21 cellular contexts compared by ENCODE assay signal in the genomic region with DNA sequence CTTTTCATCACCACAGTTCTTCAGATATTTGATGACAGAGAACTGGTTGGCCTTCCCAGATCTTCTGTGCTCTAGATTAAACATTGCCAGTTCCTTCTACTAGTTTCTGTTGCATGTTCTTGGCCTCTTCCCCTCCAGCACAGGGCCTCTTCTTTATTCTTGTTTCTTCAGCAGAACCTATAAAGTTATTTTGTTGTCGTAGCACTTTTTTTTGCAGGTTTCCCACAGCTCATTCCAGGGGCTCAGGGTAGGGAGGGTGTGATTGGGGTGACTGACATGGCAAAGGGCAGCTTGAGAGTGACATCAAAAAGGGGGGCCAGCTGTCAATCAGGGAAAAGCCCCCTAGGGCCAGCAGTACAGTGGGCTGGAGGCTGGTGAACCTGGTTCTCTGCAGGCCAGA. TPM values are rescaled to one million over a fixed set of nuclear protein-coding genes. Genes with fewer than 3 reads are reported as not detected.
DNase-seq lines count a peak whose midpoint lies in the region; ATAC-seq and TF ChIP-seq lines count a peak whose summit lies in the region.
"Had no signal": no experiment of that assay in that cellular context is flagged by ENCODE, and none has a peak within 500 bp of the region (broad histone marks: within the 10 kb centered on the region; RNA-seq: fewer than 3 reads in every experiment).

No MANE protein-coding gene starts in this region.

- H3K9me3 ChIP-seq in Karpas-422 (ENCODE audit: low read length) (no peaks in the 10 kb centered on the region), skeletal muscle tissue (ENCODE audit: control insufficient read depth in 3 of 3, low read length in 3 of 3) (no peaks in the 10 kb centered on the region)
- H3K9me3 ChIP-seq: gastroesophageal sphincter had no signal

- H3K9ac ChIP-seq in Karpas-422 (ENCODE audit: low read length) (peak overlapping the region; percentile 34; the same call in 1 of the 2 replicates), skeletal muscle tissue (ENCODE audit: low read depth in 1 of 3, low read length in 3 of 3) (no peak overlapping the region)

- peak overlapping the region in 5 of 7 donors; percentile 5 to 78 (median 38) for H3K27ac Mint-ChIP-seq in CD14-positive monocyte
- H3K27ac Mint-ChIP-seq in central memory CD8-positive, alpha-beta T cell (ENCODE audit: low read depth): peak overlapping the region; percentile 44
- no peak overlapping the region for H3K27ac Mint-ChIP-seq in activated T-cell treated with anti-CD3 and anti-CD28 coated beads, Interleukin-2, amount 50 U/mL, for 24 hours
- H3K27ac Mint-ChIP-seq: naive thymus-derived CD4-positive, alpha-beta T cell; T-helper 1 cell treated with Interleukin-12 subunit alpha and Interleukin-12 subunit beta and Interleukin-4 antibody, amounts not matched to agents 30 μg/mL and 1 μg/mL, for 36 hours had no signal

- peaks cover 95% of the 10 kb centered on the region for H3K79me2 ChIP-seq in Karpas-422 (ENCODE audit: low read length)

- no peaks in the 10 kb centered on the region for H3K27me3 Mint-ChIP-seq in CD14-positive monocyte (ENCODE audit: low read depth in 3 of 3)
- no peaks in the 10 kb centered on the region for H3K27me3 Mint-ChIP-seq in central memory CD8-positive, alpha-beta T cell
- H3K27me3 Mint-ChIP-seq in activated T-cell treated with anti-CD3 and anti-CD28 coated beads, Interleukin-2, amount 50 U/mL, for 24 hours: no peaks in the 10 kb centered on the region
- H3K27me3 Mint-ChIP-seq: activated naive CD8-positive, alpha-beta T cell treated with anti-CD3 and anti-CD28 coated beads, Interleukin-2, amount 10 ng/mL, durations not matched to agents 7 days and 5 days; naive thymus-derived CD4-positive, alpha-beta T cell had no signal

- no peak for TF ChIP-seq CTCF in CD14-positive monocyte (IDR thresholded peaks at IDR 0.05)

- peaks cover 7 to 13% of the 10 kb centered on the region in 2 donors for H3K36me3 Mint-ChIP-seq in CD14-positive monocyte
- peaks cover 2% of the 10 kb centered on the region for H3K36me3 Mint-ChIP-seq in central memory CD8-positive, alpha-beta T cell (ENCODE audit: insufficient read depth)
- H3K36me3 Mint-ChIP-seq in activated T-cell treated with anti-CD3 and anti-CD28 coated beads, Interleukin-2, amount 50 U/mL, for 24 hours (ENCODE audit: low read depth): peaks cover 4% of the 10 kb centered on the region

- H3K27me3 ChIP-seq in Karpas-422 (ENCODE audit: low read length): no peaks in the 10 kb centered on the region
- no peaks in the 10 kb centered on the region for H3K27me3 ChIP-seq in skeletal muscle tissue (ENCODE audit: control insufficient read depth in 3 of 3, insufficient read depth in 3 of 3, low read length in 3 of 3)
- H3K27me3 ChIP-seq: gastroesophageal sphincter had no signal

- peaks cover 49% of the 10 kb centered on the region for H3K4me1 ChIP-seq in Karpas-422 (ENCODE audit: low read length)
- peaks cover 13 to 30% (median 30%) of the 10 kb centered on the region in 3 donors for H3K4me1 ChIP-seq in skeletal muscle tissue (ENCODE audit: control insufficient read depth in 3 of 3, insufficient read depth in 3 of 3, low read length in 3 of 3)

- no peaks in the 10 kb centered on the region for H3K9me2 ChIP-seq in Karpas-422 (replicated peaks; ENCODE audit: insufficient read depth, low read length)

- no peaks in the 10 kb centered on the region for H4K20me1 ChIP-seq in Karpas-422 (ENCODE audit: insufficient read depth, low read depth, low read length)

- H3K4me3 Mint-ChIP-seq in CD14-positive monocyte: peak overlapping the region in 1 of 2 donors; percentile 23
- no peak overlapping the region for H3K4me3 Mint-ChIP-seq in central memory CD8-positive, alpha-beta T cell
- H3K4me3 Mint-ChIP-seq in activated T-cell treated with anti-CD3 and anti-CD28 coated beads, Interleukin-2, amount 50 U/mL, for 24 hours: no peak overlapping the region
- H3K4me3 Mint-ChIP-seq: activated naive CD8-positive, alpha-beta T cell treated with anti-CD3 and anti-CD28 coated beads, Interleukin-2, amount 10 ng/mL, durations not matched to agents 7 days and 5 days; naive thymus-derived CD4-positive, alpha-beta T cell; T-helper 1 cell treated with Interleukin-12 subunit alpha and Interleukin-12 subunit beta and Interleukin-4 antibody, amounts not matched to agents 30 μg/mL and 1 μg/mL, for 36 hours had no signal

- H3K27ac ChIP-seq in Karpas-422 (ENCODE audit: low read length): peak overlapping the region; percentile 66
- H3K27ac ChIP-seq in skeletal muscle tissue (ENCODE audit: low read depth, low read length): peak overlapping the region; percentile 53
- H3K27ac ChIP-seq: WERI-Rb-1 had no signal

- no peak for DNase-seq in CD14-positive monocyte (ENCODE audit: low spot score)
- peak; percentile 40 for DNase-seq in Karpas-422
- no peak for DNase-seq in central memory CD8-positive, alpha-beta T cell (ENCODE audit: low spot score in 2 of 2)
- DNase-seq in T-helper 1 cell: no peak
- DNase-seq in activated T-cell treated with anti-CD3 and anti-CD28 coated beads, Interleukin-2, amount 50 U/mL, for 24 hours: no peak
- no peak for DNase-seq in NAMALWA (ENCODE audit: low spot score)
- DNase-seq: activated CD4-positive, alpha-beta T cell treated with anti-CD3 and anti-CD28 coated beads, Interleukin-2, amount 50 U/mL, for 48 hours; activated effector memory CD4-positive, alpha-beta T cell treated with Interleukin-2 at 50 U/mL for 16 hours; activated naive CD8-positive, alpha-beta T cell treated with anti-CD3 and anti-CD28 coated beads, Interleukin-2, amount 10 ng/mL, durations not matched to agents 7 days and 5 days; DMS79; effector memory CD4-positive, alpha-beta T cell; KBM-7; naive thymus-derived CD4-positive, alpha-beta T cell; NCI-H2029; NCI-H345; WERI-Rb-1 had no signal

- H3K9me3 Mint-ChIP-seq in CD14-positive monocyte: peaks cover 0 to 1% (median 0%) of the 10 kb centered on the region in 7 donors
- no peaks in the 10 kb centered on the region for H3K9me3 Mint-ChIP-seq in central memory CD8-positive, alpha-beta T cell
- no peaks in the 10 kb centered on the region for H3K9me3 Mint-ChIP-seq in activated T-cell treated with anti-CD3 and anti-CD28 coated beads, Interleukin-2, amount 50 U/mL, for 24 hours
- H3K9me3 Mint-ChIP-seq: activated naive CD8-positive, alpha-beta T cell treated with anti-CD3 and anti-CD28 coated beads, Interleukin-2, amount 10 ng/mL, durations not matched to agents 7 days and 5 days; naive thymus-derived CD4-positive, alpha-beta T cell; T-helper 1 cell treated with Interleukin-12 subunit alpha and Interleukin-12 subunit beta and Interleukin-4 antibody, amounts not matched to agents 30 μg/mL and 1 μg/mL, for 36 hours had no signal

- H2AFZ ChIP-seq in Karpas-422 (ENCODE audit: low read length): no peak overlapping the region

- H3K36me3 ChIP-seq in Karpas-422 (ENCODE audit: insufficient read depth, low read length): 0 out of 2 replicates have a peak, but pooled peaks cover 8% of the 10 kb centered on the region
- no peaks in the 10 kb centered on the region for H3K36me3 ChIP-seq in skeletal muscle tissue (ENCODE audit: control insufficient read depth in 3 of 3, insufficient read depth in 3 of 3, low read length in 3 of 3)
- H3K36me3 ChIP-seq: WERI-Rb-1 had no signal

- H3K4me1 Mint-ChIP-seq in CD14-positive monocyte: peaks cover 38% of the 10 kb centered on the region
- H3K4me1 Mint-ChIP-seq in central memory CD8-positive, alpha-beta T cell: peaks cover 61% of the 10 kb centered on the region
- H3K4me1 Mint-ChIP-seq in activated T-cell treated with anti-CD3 and anti-CD28 coated beads, Interleukin-2, amount 50 U/mL, for 24 hours (ENCODE audit: low read depth): peaks cover 42% of the 10 kb centered on the region

- intact Hi-C loops in CD14-positive monocyte (cut with micrococcal nuclease): loop anchor here in 1 of 2 donors (10.0 kb wide), 1 partner anchor 51 kb away; no protein-coding TSS in a partner anchor

- H3K4me2 ChIP-seq in Karpas-422 (ENCODE audit: low read depth, low read length, poor library complexity, severe bottlenecking): peak overlapping the region; percentile 44

- H3K4me3 ChIP-seq in Karpas-422 (ENCODE audit: low read length) (no peak overlapping the region), skeletal muscle tissue (ENCODE audit: low read length in 3 of 3) (no peak overlapping the region)
- H3K4me3 ChIP-seq: gastroesophageal sphincter had no signal

- ATAC-seq in central memory CD8-positive, alpha-beta T cell (replicated peaks; ENCODE audit: extremely low read depth, poor library complexity, severe bottlenecking): no peak
- ATAC-seq: esophagus mucosa; gastroesophageal sphincter; naive thymus-derived CD4-positive, alpha-beta T cell; Panc1 had no signal

RNA-seq across cellular contexts. Expression of gene CHD9, which starts 9.4 kb away (rescaled TPM):
- polyA plus RNA-seq in CD14-positive monocyte: 10 to 100 TPM; 22.5 to 26.1 TPM
- 75.9 and 111 TPM in 2 replicates for total RNA-seq in Karpas-422 (2014; rRNA removed; shearing (Covaris generic); ENCODE audit: low replicate concordance)
- total RNA-seq in skeletal muscle tissue: 69.4 TPM

RNA-seq across cellular contexts. Expression of gene CHD9NB, which starts 11.5 kb away (rescaled TPM):
- not detected for polyA plus RNA-seq in CD14-positive monocyte
- not detected in 2 replicates for total RNA-seq in Karpas-422 (2014; rRNA removed; shearing (Covaris generic); ENCODE audit: low replicate concordance)
- 0.52 TPM for total RNA-seq in skeletal muscle tissue
- polyA plus RNA-seq: naive thymus-derived CD4-positive, alpha-beta T cell had no signal
